In the genomic region with DNA sequence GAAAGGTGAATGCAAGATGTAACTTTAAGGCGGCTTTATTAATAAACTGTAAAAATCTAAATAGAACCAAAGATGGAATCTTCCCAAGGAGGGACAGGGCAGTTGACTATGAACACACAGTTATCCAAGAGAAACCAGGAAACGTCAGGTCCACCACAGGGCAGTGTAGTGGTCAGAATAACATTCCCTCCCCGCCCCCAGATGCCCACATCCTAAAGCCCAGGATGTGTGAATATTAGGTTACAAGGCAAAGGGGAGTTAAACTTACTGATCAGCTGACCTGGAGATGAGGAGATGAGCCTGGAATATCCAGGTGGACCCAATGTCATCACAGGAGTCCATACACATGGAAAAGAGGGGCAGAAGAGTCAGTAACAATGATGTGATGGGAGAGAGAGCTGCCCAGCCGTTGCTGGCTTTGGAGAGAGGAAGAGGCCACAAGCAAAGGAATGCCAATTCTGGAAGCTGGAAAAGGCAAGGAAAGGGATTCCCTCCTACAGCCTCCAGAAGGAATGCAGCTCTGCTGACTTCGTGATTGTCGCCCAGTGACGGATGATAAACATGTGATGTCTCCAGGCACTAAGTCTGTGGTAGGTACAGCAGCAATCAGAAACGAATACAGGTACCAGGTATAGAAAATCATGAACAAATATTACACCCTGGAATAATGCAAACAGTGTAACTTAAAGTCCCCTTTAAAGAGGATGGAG, we compare ENCODE assay signal across 23 cellular contexts. TPM values are rescaled to one million over a fixed set of nuclear protein-coding genes. Genes with fewer than 3 reads are reported as not detected.
DNase-seq lines count a peak whose midpoint lies in the region; ATAC-seq, FAIRE-seq and TF ChIP-seq lines count a peak whose summit lies in the region.
"Had no signal": no experiment of that assay in that cellular context is flagged by ENCODE, and none has a peak within 500 bp of the region (broad histone marks: within the 10 kb centered on the region; RNA-seq: fewer than 3 reads in every experiment).

No MANE protein-coding gene starts in this region.

- no peak for ATAC-seq in T-helper 17 cell
- ATAC-seq in HG02623 (IDR thresholded peaks at IDR 0.05; ENCODE audit: unreplicated experiment): no peak
- ATAC-seq: heart left ventricle; naive thymus-derived CD8-positive, alpha-beta T cell; stimulated activated naive CD8-positive, alpha-beta T cell treated with anti-CD3 and anti-CD28 coated beads, Interleukin-15, Interleukin-2, amounts not matched to agents 100 U/mL and 50 U/mL, for 24 hours had no signal

- no peak for TF ChIP-seq POLR2A in GM12892 (IDR thresholded peaks at IDR 0.05; ENCODE audit: low read depth, low read length)
- TF ChIP-seq POLR2A in vagina (IDR thresholded peaks at IDR 0.05): no peak

- no peaks in the 10 kb centered on the region for H3K27me3 ChIP-seq in vagina
- H3K27me3 ChIP-seq: heart left ventricle, Peyer's patch, transverse colon had no signal

- no peak overlapping the region for H3K27ac ChIP-seq in vagina
- H3K27ac ChIP-seq: C4-2B, heart left ventricle, Peyer's patch, transverse colon had no signal

- FAIRE-seq in GM12892 (lab: Jason Lieb, UNC): peak; percentile 38
- FAIRE-seq: A204.1 had no signal

- H3K27ac Mint-ChIP-seq in T-helper 17 cell: peak overlapping the region; percentile 79

- no peak for TF ChIP-seq CTCF in vagina (IDR thresholded peaks at IDR 0.05)

- H3K4me1 ChIP-seq in vagina: no peaks in the 10 kb centered on the region
- H3K4me1 ChIP-seq: Peyer's patch had no signal

- intact Hi-C loops in vagina (cut with DNase I): no loop called here

- H3K27me3 Mint-ChIP-seq in T-helper 17 cell: no peaks in the 10 kb centered on the region
- H3K27me3 Mint-ChIP-seq: naive thymus-derived CD8-positive, alpha-beta T cell had no signal

- H3K4me3 Mint-ChIP-seq in T-helper 17 cell: no peak overlapping the region
- H3K4me3 Mint-ChIP-seq: naive thymus-derived CD8-positive, alpha-beta T cell had no signal

- peaks cover 33% of the 10 kb centered on the region for H3K4me1 Mint-ChIP-seq in T-helper 17 cell

- H3K9me3 ChIP-seq in T-helper 17 cell (ENCODE audit: control insufficient read depth, low read length, poor library complexity, severe bottlenecking): no peaks in the 10 kb centered on the region
- H3K9me3 ChIP-seq in vagina: no peaks in the 10 kb centered on the region
- H3K9me3 ChIP-seq: heart left ventricle, Peyer's patch, SK-N-SH, transverse colon had no signal

- peaks cover 4% of the 10 kb centered on the region for H3K36me3 Mint-ChIP-seq in T-helper 17 cell (ENCODE audit: low read depth)

- no peaks in the 10 kb centered on the region for H3K36me3 ChIP-seq in vagina
- H3K36me3 ChIP-seq: heart left ventricle, Peyer's patch, transverse colon had no signal

- no peak overlapping the region for H3K4me3 ChIP-seq in vagina
- H3K4me3 ChIP-seq: heart left ventricle, Peyer's patch, transverse colon had no signal

- peak; percentile 8 for DNase-seq in AG20443 (ENCODE audit: low spot score)
- DNase-seq in GM12892 (ENCODE audit: insufficient read length): no peak
- DNase-seq in T-helper 17 cell: no peak
- peak; percentile 15 for DNase-seq in left kidney (ENCODE audit: low read depth, low spot score)
- no peak for DNase-seq in stimulated activated CD4-positive, alpha-beta T cell treated with anti-CD3 and anti-CD28 coated beads, Interleukin-12 subunit alpha, Interleukin-12 subunit beta, amount 100 ng/mL, for 4 hours
- no peak for DNase-seq in NCI-H82 treated with DMSO at 0.1 percent for 48 hours (lab: John Stamatoyannopoulos, UW; ENCODE audit: unreplicated experiment)
- no peak for DNase-seq in vagina (ENCODE audit: extremely low spot score in 2 of 2)
- DNase-seq: activated naive CD4-positive, alpha-beta T cell treated with Interleukin-2 at 50 U/mL for 16 hours; aorta; cerebellar nuclear complex; DMS53; effector memory CD4-positive, alpha-beta T cell; heart left ventricle; naive thymus-derived CD8-positive, alpha-beta T cell; NCI-H146; NCI-H748 treated with DMSO at 0.1 percent for 48 hours; Peyer's patch; SK-N-SH; stimulated activated naive CD8-positive, alpha-beta T cell treated with anti-CD3 and anti-CD28 coated beads, Interleukin-15, Interleukin-2, amounts not matched to agents 100 U/mL and 50 U/mL, for 24 hours; transverse colon had no signal

RNA-seq across cellular contexts. Expression of a gene that starts 5.2 kb away (rescaled TPM):
- polyA plus RNA-seq in GM12892 (2012; ENCODE audit: missing spikeins): 124 TPM
- total RNA-seq in T-helper 17 cell (100 to 1,000 TPM; 117 to 123 TPM), vagina (16.9 TPM)

Comparison
In these comparisons a context has a peak if more than half of its experiments do, and no peak if none do; other contexts are left out.
1. DNase-seq: peak in AG20443 (single experiment) and left kidney (single experiment); none in GM12892 (single experiment), T-helper 17 cell (0 of 3), stimulated activated CD4-positive, alpha-beta T cell treated with anti-CD3 and anti-CD28 coated beads, Interleukin-12 subunit alpha, Interleukin-12 subunit beta, amount 100 ng/mL, for 4 hours (single experiment), NCI-H82 treated with DMSO at 0.1 percent for 48 hours (single experiment) and vagina (0 of 2).